In genomic region chrX:97525981-97526380, GRCh38 we compare ENCODE assay signal across 19 cellular contexts.
DNase-seq lines count a peak whose midpoint lies in the region; TF ChIP-seq lines count a peak whose summit lies in the region.
"Had no signal": no experiment of that assay in that cellular context is flagged by ENCODE, and none has a peak within 500 bp of the region (broad histone marks: within the 10 kb centered on the region; RNA-seq: fewer than 3 reads in every experiment).

No MANE protein-coding gene starts in this region.

- H2BK20ac ChIP-seq in H9 (ENCODE audit: low read depth, low read length, poor library complexity, severe bottlenecking): no peak overlapping the region

- no peak overlapping the region for H3K23ac ChIP-seq in trophoblast cell (ENCODE audit: low read length)
- H3K23ac ChIP-seq in H9 (ENCODE audit: insufficient read length, low read depth, low read length): no peak overlapping the region

- no CpG with 5 or more reads among the region's 3 CpGs for WGBS in trophoblast cell (ENCODE audit: extremely low coverage, insufficient coverage, insufficient read length)
- no CpG with 5 or more reads among the region's 3 CpGs for WGBS in H9 (ENCODE audit: extremely low coverage, insufficient read length, low lambda C conversion rate)

- H3K4me3 Mint-ChIP-seq in endothelial cell (ENCODE audit: unreplicated experiment) (no peak overlapping the region), H9 (no peak overlapping the region)
- H3K4me3 Mint-ChIP-seq: CD14-positive monocyte; CD4-positive, alpha-beta T cell; CD8-positive, alpha-beta memory T cell had no signal

- DNase-seq in SIG-M5 treated with dmso at 0.1 percent for 504 hours (lab: John Stamatoyannopoulos, UW; ENCODE audit: unreplicated experiment): peak; percentile 7
- no peak for DNase-seq in SIG-M5 (lab: John Stamatoyannopoulos, UW)
- no peak for DNase-seq in endothelial cell (ENCODE audit: low spot score)
- DNase-seq in trophoblast cell: peak; percentile 40 to 64
- DNase-seq in Karpas-422: no peak
- no peak for DNase-seq in H9
- no peak for DNase-seq in superior temporal gyrus (ENCODE audit: extremely low spot score)
- DNase-seq: 8988T; ACHN; AML-193; BE2C; CD4-positive, alpha-beta T cell; CD8-positive, alpha-beta memory T cell; DMS53; DMS79 treated with DMSO at 0.1 percent for 48 hours; GOT3 had no signal

- H3K27me3 Mint-ChIP-seq in endothelial cell (ENCODE audit: unreplicated experiment): peaks cover 3% of the 10 kb centered on the region
- no peaks in the 10 kb centered on the region for H3K27me3 Mint-ChIP-seq in H9 (ENCODE audit: low read depth)
- H3K27me3 Mint-ChIP-seq: CD4-positive, alpha-beta T cell had no signal

- H4K8ac ChIP-seq in trophoblast cell (ENCODE audit: low read depth, low read length): no peak overlapping the region
- no peak overlapping the region for H4K8ac ChIP-seq in H9 (replicated peaks; ENCODE audit: insufficient read length, low read depth, low read length)

- H3K4ac ChIP-seq in trophoblast cell (ENCODE audit: low read depth, low read length) (no peak overlapping the region), H9 (ENCODE audit: low read depth, low read length) (no peak overlapping the region)

- H2BK5ac ChIP-seq in trophoblast cell (ENCODE audit: low read depth, low read length, poor library complexity) (no peak overlapping the region), H9 (ENCODE audit: insufficient read length, low read length) (no peak overlapping the region)

- H3K18ac ChIP-seq in trophoblast cell (ENCODE audit: low read length) (no peak overlapping the region), H9 (ENCODE audit: insufficient read length, low read depth, low read length) (no peak overlapping the region)

- H2BK120ac ChIP-seq in trophoblast cell (ENCODE audit: insufficient read depth, low read length, poor library complexity) (no peak overlapping the region), H9 (ENCODE audit: low read depth, low read length, poor library complexity, severe bottlenecking) (no peak overlapping the region)

- H3K27ac ChIP-seq in trophoblast cell (ENCODE audit: low read depth, low read length) (no peak overlapping the region), Karpas-422 (ENCODE audit: low read length) (no peak overlapping the region), H9 (ENCODE audit: insufficient read length, low read depth, low read length) (no peak overlapping the region)
- H3K27ac ChIP-seq: A549; BLaER1 treated with 17β-estradiol and CSF1 and Interleukin-3, amounts not matched to agents 10 nM and 100 nM had no signal

- H3K4me2 ChIP-seq in trophoblast cell (ENCODE audit: low read length) (no peak overlapping the region), Karpas-422 (ENCODE audit: low read depth, low read length, poor library complexity, severe bottlenecking) (no peak overlapping the region), H9 (ENCODE audit: insufficient read depth, insufficient read length, low read length) (no peak overlapping the region)
- H3K4me2 ChIP-seq: A549 had no signal

- no peak overlapping the region for H3T11ph ChIP-seq in H9 (ENCODE audit: low read length)

- H2AK5ac ChIP-seq in trophoblast cell (ENCODE audit: low read length): no peak overlapping the region
- no peak overlapping the region for H2AK5ac ChIP-seq in H9 (ENCODE audit: insufficient read length, low read length)

- H2BK15ac ChIP-seq in H9 (ENCODE audit: low read depth, low read length): no peak overlapping the region

- H2BK12ac ChIP-seq in trophoblast cell (ENCODE audit: low read length) (no peak overlapping the region), H9 (ENCODE audit: insufficient read length, low read depth, low read length) (no peak overlapping the region)

- H3K56ac ChIP-seq in H9 (ENCODE audit: insufficient read length, low read depth, low read length): no peak overlapping the region

- no peaks in the 10 kb centered on the region for H4K20me1 ChIP-seq in Karpas-422 (ENCODE audit: insufficient read depth, low read depth, low read length)
- H4K20me1 ChIP-seq in H9 (ENCODE audit: control insufficient read depth, insufficient read depth, insufficient read length): no peaks in the 10 kb centered on the region
- H4K20me1 ChIP-seq: BLaER1 treated with 17β-estradiol and CSF1 and Interleukin-3, amounts not matched to agents 10 nM and 100 nM had no signal

- H3K4me1 ChIP-seq in trophoblast cell (ENCODE audit: control insufficient read depth in 1 of 2, insufficient read depth in 2 of 2, low read length in 2 of 2): peaks cover 0 to 3% of the 10 kb centered on the region in 2 experiments
- H3K4me1 ChIP-seq in Karpas-422 (ENCODE audit: low read length): peaks cover 18% of the 10 kb centered on the region
- no peaks in the 10 kb centered on the region for H3K4me1 ChIP-seq in H9 (ENCODE audit: insufficient read depth, low read length)
- H3K4me1 ChIP-seq: BE2C had no signal

- H3K4me3 ChIP-seq in trophoblast cell (ENCODE audit: low read depth, low read length): no peak overlapping the region
- no peak overlapping the region for H3K4me3 ChIP-seq in Karpas-422 (ENCODE audit: low read length)
- H3K4me3 ChIP-seq: A549; BLaER1 treated with 17β-estradiol and CSF1 and Interleukin-3, amounts not matched to agents 10 nM and 100 nM had no signal

- H3K27me3 ChIP-seq in trophoblast cell (ENCODE audit: insufficient read depth, low read length) (no peaks in the 10 kb centered on the region), Karpas-422 (ENCODE audit: low read length) (no peaks in the 10 kb centered on the region), H9 (ENCODE audit: insufficient read depth, low read length) (no peaks in the 10 kb centered on the region)
- H3K27me3 ChIP-seq: BE2C had no signal

- TF ChIP-seq CTCF in endothelial cell (IDR thresholded peaks at IDR 0.05; ENCODE audit: unreplicated experiment) (no peak), H9 (conservative IDR thresholded peaks at IDR 0.05) (no peak)

- H4K5ac ChIP-seq in H9 (ENCODE audit: insufficient read length, low read depth, low read length): no peak overlapping the region

- no peaks in the 10 kb centered on the region for H3K9me3 ChIP-seq in trophoblast cell (ENCODE audit: insufficient read depth, low read depth, low read length)
- H3K9me3 ChIP-seq in Karpas-422 (ENCODE audit: low read length): peaks cover 12% of the 10 kb centered on the region
- peaks cover 5% of the 10 kb centered on the region for H3K9me3 ChIP-seq in H9 (ENCODE audit: control insufficient read depth, low read depth, low read length)
- H3K9me3 ChIP-seq: BE2C had no signal

- H3K36me3 Mint-ChIP-seq in endothelial cell (ENCODE audit: low read depth, unreplicated experiment): peaks cover 22% of the 10 kb centered on the region
- peaks cover 24 to 38% (median 34%) of the 10 kb centered on the region in 3 experiments for H3K36me3 Mint-ChIP-seq in H9 (ENCODE audit: insufficient read depth in 1 of 3, low read depth in 3 of 3)

- no peaks in the 10 kb centered on the region for H3K23me2 ChIP-seq in H9 (ENCODE audit: insufficient read length, low read depth, low read length, poor library complexity, severe bottlenecking)

- H3K9ac ChIP-seq in trophoblast cell (ENCODE audit: low read length): no peak overlapping the region
- no peak overlapping the region for H3K9ac ChIP-seq in Karpas-422 (ENCODE audit: low read length)
- no peak overlapping the region for H3K9ac ChIP-seq in H9 (ENCODE audit: extremely low read depth, insufficient read length, low read length)
- H3K9ac ChIP-seq: BLaER1 treated with 17β-estradiol and CSF1 and Interleukin-3, amounts not matched to agents 10 nM and 100 nM had no signal

- no peaks in the 10 kb centered on the region for H3K79me1 ChIP-seq in trophoblast cell (ENCODE audit: low read length)
- no peaks in the 10 kb centered on the region for H3K79me1 ChIP-seq in H9 (ENCODE audit: insufficient read depth, low read depth, low read length, poor library complexity, severe bottlenecking)

- H3K14ac ChIP-seq in trophoblast cell (ENCODE audit: low read length) (no peak overlapping the region), H9 (ENCODE audit: insufficient read depth, low read length) (no peak overlapping the region)

- H4K12ac ChIP-seq in trophoblast cell (ENCODE audit: low read depth, low read length): no peak overlapping the region

- no peaks in the 10 kb centered on the region for H3K9me3 Mint-ChIP-seq in endothelial cell (ENCODE audit: unreplicated experiment)
- peaks cover 21 to 26% of the 10 kb centered on the region in 2 experiments for H3K9me3 Mint-ChIP-seq in H9

- H3K4me1 Mint-ChIP-seq in endothelial cell (ENCODE audit: unreplicated experiment) (peaks cover 22% of the 10 kb centered on the region), H9 (peaks cover 17 to 18% of the 10 kb centered on the region in 2 experiments)
- H3K4me1 Mint-ChIP-seq: CD8-positive, alpha-beta memory T cell had no signal

- H3K36me3 ChIP-seq in trophoblast cell (ENCODE audit: control insufficient read depth in 1 of 2, insufficient read depth in 2 of 2, low read length in 2 of 2) (no peaks in the 10 kb centered on the region), Karpas-422 (ENCODE audit: insufficient read depth, low read length) (no peaks in the 10 kb centered on the region)
- H3K36me3 ChIP-seq: BE2C; BLaER1 treated with 17β-estradiol and CSF1 and Interleukin-3, amounts not matched to agents 10 nM and 100 nM had no signal

- no peaks in the 10 kb centered on the region for H3K9me2 ChIP-seq in Karpas-422 (replicated peaks; ENCODE audit: insufficient read depth, low read length)

- H3K27ac Mint-ChIP-seq in endothelial cell (ENCODE audit: unreplicated experiment): peak overlapping the region; percentile 16
- H3K27ac Mint-ChIP-seq in H9: no peak overlapping the region
- H3K27ac Mint-ChIP-seq: CD14-positive monocyte; CD4-positive, alpha-beta T cell had no signal

- H3K79me2 ChIP-seq in trophoblast cell (ENCODE audit: control insufficient read depth, insufficient read depth, low read length, poor library complexity): no peaks in the 10 kb centered on the region
- no peaks in the 10 kb centered on the region for H3K79me2 ChIP-seq in Karpas-422 (ENCODE audit: low read length)
- H3K79me2 ChIP-seq in H9 (ENCODE audit: insufficient read depth, low read length): no peaks in the 10 kb centered on the region

- no peak overlapping the region for H4K91ac ChIP-seq in trophoblast cell (ENCODE audit: low read depth, low read length)
- no peak overlapping the region for H4K91ac ChIP-seq in H9 (ENCODE audit: insufficient read length, low read depth, low read length)

- H2AFZ ChIP-seq in trophoblast cell (ENCODE audit: insufficient read depth, low read length, poor library complexity): no peak overlapping the region
- H2AFZ ChIP-seq in Karpas-422 (ENCODE audit: low read length): no peak overlapping the region
- no peak overlapping the region for H2AFZ ChIP-seq in H9 (ENCODE audit: low read length)

Comparison
In these comparisons a context has a peak if more than half of its experiments do, and no peak if none do; other contexts are left out.
1. DNase-seq: peak in SIG-M5 treated with dmso at 0.1 percent for 504 hours (single experiment) and trophoblast cell (2 of 2); none in SIG-M5 (single experiment), endothelial cell (single experiment), Karpas-422 (single experiment), H9 (single experiment) and superior temporal gyrus (single experiment).